ENCODE assay signal across 11 cellular contexts in genomic region chr15:60573936-60574335, GRCh38.
DNase-seq lines count a peak whose midpoint lies in the region; ATAC-seq lines count a peak whose summit lies in the region.
"Had no signal": no experiment of that assay in that cellular context is flagged by ENCODE, and none has a peak within 500 bp of the region (broad histone marks: within the 10 kb centered on the region; RNA-seq: fewer than 3 reads in every experiment).

No MANE protein-coding gene starts in this region.

- H3K4me3 ChIP-seq in naive thymus-derived CD4-positive, alpha-beta T cell (ENCODE audit: low read length), result peak overlapping the region; percentile 18

- H3K27ac ChIP-seq in naive thymus-derived CD4-positive, alpha-beta T cell (ENCODE audit: low read depth, low read length), result peak overlapping the region; percentile 62

- H3K9me3 ChIP-seq in naive thymus-derived CD4-positive, alpha-beta T cell (ENCODE audit: control insufficient read depth in 2 of 3, low read length in 3 of 3), result no peaks in the 10 kb centered on the region

- H3K27ac Mint-ChIP-seq in T-helper 2 cell treated with Interferon-gamma antibody and Interleukin-4, amounts not matched to agents 5 μg/mL and 100 μg/mL, for 36 hours, result peak overlapping the region; percentile 16
- H3K27ac Mint-ChIP-seq in naive thymus-derived CD4-positive, alpha-beta T cell, result peak overlapping the region; percentile 83 to 95 (median 90)
- H3K27ac Mint-ChIP-seq: endodermal cell, type B pancreatic cell had no signal

- H3K36me3 Mint-ChIP-seq in T-helper 2 cell treated with Interferon-gamma antibody and Interleukin-4, amounts not matched to agents 5 μg/mL and 100 μg/mL, for 36 hours (ENCODE audit: low read depth), result peaks cover 21% of the 10 kb centered on the region
- peaks cover 0 to 31% (median 0%) of the 10 kb centered on the region in 5 donors for H3K36me3 Mint-ChIP-seq in naive thymus-derived CD4-positive, alpha-beta T cell
- H3K36me3 Mint-ChIP-seq: type B pancreatic cell had no signal

- intact Hi-C loops in naive thymus-derived CD4-positive, alpha-beta T cell (cut with micrococcal nuclease), result no loop called here
- intact Hi-C loops in cardiac septum (cut with DNase I), result loop anchor here (5.0 kb wide), 1 partner anchor 628 kb away; no protein-coding TSS in a partner anchor

- no peaks in the 10 kb centered on the region for H3K36me3 ChIP-seq in naive thymus-derived CD4-positive, alpha-beta T cell (ENCODE audit: control insufficient read depth in 2 of 3, insufficient read depth in 3 of 3, low read length in 3 of 3)

- no peak for DNase-seq in T-helper 2 cell treated with Interferon-gamma antibody and Interleukin-4, amounts not matched to agents 5 μg/mL and 100 μg/mL, for 36 hours (ENCODE audit: low spot score)
- peak in 7 of 9 donors; percentile 49 to 70 (median 51) for DNase-seq in naive thymus-derived CD4-positive, alpha-beta T cell
- no peak for DNase-seq in NCI-H1417 treated with DMSO at 0.1 percent for 48 hours (lab: John Stamatoyannopoulos, UW)
- DNase-seq in SIG-M5 treated with dmso at 0.1 percent for 504 hours (lab: John Stamatoyannopoulos, UW; ENCODE audit: unreplicated experiment), result no peak
- DNase-seq in NCI-H146 (lab: John Stamatoyannopoulos, UW), result no peak
- no peak for DNase-seq in cardiac septum (ENCODE audit: low spot score)
- DNase-seq: endodermal cell, NCI-H774 had no signal

- peaks cover 45% of the 10 kb centered on the region for H3K4me1 Mint-ChIP-seq in T-helper 2 cell treated with Interferon-gamma antibody and Interleukin-4, amounts not matched to agents 5 μg/mL and 100 μg/mL, for 36 hours (ENCODE audit: low read depth)
- peaks cover 69 to 99% (median 92%) of the 10 kb centered on the region in 7 donors for H3K4me1 Mint-ChIP-seq in naive thymus-derived CD4-positive, alpha-beta T cell

- ATAC-seq in GM18870 (IDR thresholded peaks at IDR 0.05; ENCODE audit: unreplicated experiment) (peak; percentile 72), HG02571 (IDR thresholded peaks at IDR 0.05; ENCODE audit: unreplicated experiment) (peak; percentile 73)
- ATAC-seq in naive thymus-derived CD4-positive, alpha-beta T cell, result peak; percentile 84

- CTCF ChIA-PET in naive thymus-derived CD4-positive, alpha-beta T cell (lab: Charles Lee), result interaction anchor here (1.6 to 3.6 kb wide), 2 partner anchors 8 to 12 kb away, joined by 4 to 23 read pairs; no protein-coding TSS in a partner anchor

- peaks cover 2% of the 10 kb centered on the region for H3K27me3 Mint-ChIP-seq in T-helper 2 cell treated with Interferon-gamma antibody and Interleukin-4, amounts not matched to agents 5 μg/mL and 100 μg/mL, for 36 hours (ENCODE audit: low read depth)
- no peaks in the 10 kb centered on the region for H3K27me3 Mint-ChIP-seq in naive thymus-derived CD4-positive, alpha-beta T cell

- peaks cover 76 to 81% of the 10 kb centered on the region in 2 donors for H3K4me1 ChIP-seq in naive thymus-derived CD4-positive, alpha-beta T cell (ENCODE audit: control insufficient read depth in 2 of 2, insufficient read depth in 2 of 2, low read length in 2 of 2)

- POLR2A ChIA-PET in naive thymus-derived CD4-positive, alpha-beta T cell (lab: Charles Lee), result interaction anchor here (0.5 to 3.4 kb wide), 6 partner anchors 8 to 271 kb away, joined by 3 to 13 read pairs (median 4); no protein-coding TSS in a partner anchor

- H3K27me3 ChIP-seq in naive thymus-derived CD4-positive, alpha-beta T cell (ENCODE audit: control insufficient read depth in 2 of 2, insufficient read depth in 2 of 2, low read length in 2 of 2), result no peaks in the 10 kb centered on the region

- H3K4me3 Mint-ChIP-seq in T-helper 2 cell treated with Interferon-gamma antibody and Interleukin-4, amounts not matched to agents 5 μg/mL and 100 μg/mL, for 36 hours, result peak overlapping the region; percentile 6
- H3K4me3 Mint-ChIP-seq in naive thymus-derived CD4-positive, alpha-beta T cell, result peak overlapping the region; percentile 36 to 84 (median 70)
- H3K4me3 Mint-ChIP-seq: endodermal cell, type B pancreatic cell had no signal

- no peaks in the 10 kb centered on the region for H3K9me3 Mint-ChIP-seq in T-helper 2 cell treated with Interferon-gamma antibody and Interleukin-4, amounts not matched to agents 5 μg/mL and 100 μg/mL, for 36 hours
- no peaks in the 10 kb centered on the region for H3K9me3 Mint-ChIP-seq in naive thymus-derived CD4-positive, alpha-beta T cell
- H3K9me3 Mint-ChIP-seq: endodermal cell, type B pancreatic cell had no signal

Comparison
In these comparisons a context has a peak if more than half of its experiments do, and no peak if none do; other contexts are left out.
1. DNase-seq: peak in naive thymus-derived CD4-positive, alpha-beta T cell (7 of 9); none in T-helper 2 cell treated with Interferon-gamma antibody and Interleukin-4, amounts not matched to agents 5 μg/mL and 100 μg/mL, for 36 hours (single experiment), NCI-H1417 treated with DMSO at 0.1 percent for 48 hours (single experiment), SIG-M5 treated with dmso at 0.1 percent for 504 hours (single experiment), NCI-H146 (single experiment) and cardiac septum (single experiment).
2. Peak in every context shown above with its lines, with median percentiles within 50 percentile points of each other: ATAC-seq.